In genomic region chr11:69634590-69634989, GRCh38 we compare ENCODE assay signal across 21 cellular contexts.
"Had no signal": no experiment of that assay in that cellular context is flagged by ENCODE, and none has a peak within 500 bp of the region (broad histone marks: within the 10 kb centered on the region; RNA-seq: fewer than 3 reads in every experiment).

No MANE protein-coding gene starts in this region.

- H3K27me3 ChIP-seq: brain microvascular endothelial cell had no signal

- ATAC-seq: foreskin keratinocyte, right cardiac atrium had no signal

- H3K36me3 ChIP-seq: brain microvascular endothelial cell, tibial nerve, uterus had no signal

- H3K4me1 ChIP-seq: foreskin keratinocyte had no signal

- H3K9me3 ChIP-seq: uterus had no signal

- DNase-seq: activated CD4-positive, alpha-beta T cell treated with anti-CD3 and anti-CD28 coated beads for 1 hour; activated CD4-positive, alpha-beta T cell treated with anti-CD3 and anti-CD28 coated beads, Interleukin-2, amount 50 U/mL, for 48 hours; activated effector memory CD4-positive, alpha-beta T cell treated with Interleukin-2 at 50 U/mL for 16 hours; amygdala; brain microvascular endothelial cell; effector memory CD4-positive, alpha-beta T cell; foreskin keratinocyte; glutamatergic neuron; naive B cell; stimulated activated CD4-positive, alpha-beta T cell treated with anti-CD3 and anti-CD28 coated beads, Interleukin-4, amount 100 ng/mL, for 4 hours; stimulated activated CD8-positive, alpha-beta memory T cell treated with anti-CD3 and anti-CD28 coated beads, Interleukin-4, amount 100 ng/mL, for 48 hours; stimulated activated naive CD4-positive, alpha-beta T cell treated with Interleukin-2 at 50 U/mL for 16 hours; substantia nigra; T-helper 1 cell; uterus had no signal

- H3K27ac Mint-ChIP-seq: activated naive CD8-positive, alpha-beta T cell; dendritic cell treated with granulocyte-macrophage colony-stimulating factor and Interleukin-4, amounts not matched to agents 40 ng/mL and 50 ng/mL, for 4 days; naive B cell had no signal

- H3K4me3 ChIP-seq: lung, smooth muscle cell, tibial nerve, uterus had no signal

- H3K27ac ChIP-seq: brain microvascular endothelial cell, foreskin keratinocyte, tibial nerve, uterus had no signal

- H3K4me3 Mint-ChIP-seq: activated naive CD8-positive, alpha-beta T cell; dendritic cell treated with granulocyte-macrophage colony-stimulating factor and Interleukin-4, amounts not matched to agents 40 ng/mL and 50 ng/mL, for 4 days; naive B cell had no signal

- H3K4me2 ChIP-seq: smooth muscle cell had no signal
